Comparison of ENCODE assay signal across 33 cellular contexts in genomic region chr9:6105738-6106137, GRCh38.
"Had no signal": no experiment of that assay in that cellular context is flagged by ENCODE, and none has a peak within 500 bp of the region (broad histone marks: within the 10 kb centered on the region; RNA-seq: fewer than 3 reads in every experiment).

No MANE protein-coding gene starts in this region.

- ATAC-seq: activated CD8-positive, alpha-beta T cell treated with anti-CD3 and anti-CD28 coated beads for 36 hours; activated T-cell treated with anti-CD3 and anti-CD28 coated beads, Interleukin-2, amount 50 U/mL, for 72 hours; activated T-helper 17 cell treated with anti-CD3 and anti-CD28 coated beads, Interleukin-2, amount 50 U/mL, for 72 hours had no signal

- H2AFZ ChIP-seq: PC-9 had no signal

- DNase-seq: activated CD4-positive, alpha-beta T cell treated with anti-CD3 and anti-CD28 coated beads, Interleukin-2, amount 10 ng/mL, durations not matched to agents 24 days and 14 days; activated CD4-positive, alpha-beta T cell treated with anti-CD3 and anti-CD28 coated beads, Interleukin-2, amount 50 U/mL, for 4 hours; activated CD4-positive, CD25-positive, alpha-beta regulatory T cell; activated CD8-positive, alpha-beta T cell treated with anti-CD3 and anti-CD28 coated beads for 36 hours; activated effector memory CD4-positive, alpha-beta T cell treated with anti-CD3 and anti-CD28 coated beads, Interleukin-2, amount 50 U/mL, for 16 hours; activated naive CD4-positive, alpha-beta T cell; activated naive CD4-positive, alpha-beta T cell treated with anti-CD3 and anti-CD28 coated beads, Interleukin-2, amount 50 U/mL, for 16 hours; activated naive CD8-positive, alpha-beta T cell treated with anti-CD3 and anti-CD28 coated beads for 36 hours; activated T-cell treated with anti-CD3 and anti-CD28 coated beads, Interleukin-2, amount 50 U/mL, for 1 hour; activated T-cell treated with anti-CD3 and anti-CD28 coated beads, Interleukin-2, amount 50 U/mL, for 72 hours; amniotic stem cell; aorta; brain microvascular endothelial cell; Karpas-422; NCI-H1105; NCI-H1417 treated with DMSO at 0.1 percent for 48 hours; NCI-H187 treated with DMSO at 0.1 percent for 48 hours; NCI-H2081; NCI-H226; NCI-H510A; NCI-H526; NCI-H748 treated with DMSO at 0.1 percent for 48 hours; NK-92 treated with Interleukin-12 subunit alpha and Interleukin-12 subunit beta, amount 100 ng/mL, for 24 hours; PC-9; Right ventricle myocardium superior; SW 1271; T-helper 1 cell; T-helper 2 cell; T-helper 9 cell; WERI-Rb-1 had no signal

- H3K4me3 ChIP-seq: PC-9 had no signal

- FAIRE-seq: RCC 7860 had no signal

- H3K27me3 ChIP-seq: brain microvascular endothelial cell had no signal

- H3K36me3 ChIP-seq: brain microvascular endothelial cell, WERI-Rb-1 had no signal

- H3K27ac ChIP-seq: brain microvascular endothelial cell, PC-9, RWPE1, WERI-Rb-1 had no signal
